Comparison of ENCODE assay signal across 9 cellular contexts in the genomic region with DNA sequence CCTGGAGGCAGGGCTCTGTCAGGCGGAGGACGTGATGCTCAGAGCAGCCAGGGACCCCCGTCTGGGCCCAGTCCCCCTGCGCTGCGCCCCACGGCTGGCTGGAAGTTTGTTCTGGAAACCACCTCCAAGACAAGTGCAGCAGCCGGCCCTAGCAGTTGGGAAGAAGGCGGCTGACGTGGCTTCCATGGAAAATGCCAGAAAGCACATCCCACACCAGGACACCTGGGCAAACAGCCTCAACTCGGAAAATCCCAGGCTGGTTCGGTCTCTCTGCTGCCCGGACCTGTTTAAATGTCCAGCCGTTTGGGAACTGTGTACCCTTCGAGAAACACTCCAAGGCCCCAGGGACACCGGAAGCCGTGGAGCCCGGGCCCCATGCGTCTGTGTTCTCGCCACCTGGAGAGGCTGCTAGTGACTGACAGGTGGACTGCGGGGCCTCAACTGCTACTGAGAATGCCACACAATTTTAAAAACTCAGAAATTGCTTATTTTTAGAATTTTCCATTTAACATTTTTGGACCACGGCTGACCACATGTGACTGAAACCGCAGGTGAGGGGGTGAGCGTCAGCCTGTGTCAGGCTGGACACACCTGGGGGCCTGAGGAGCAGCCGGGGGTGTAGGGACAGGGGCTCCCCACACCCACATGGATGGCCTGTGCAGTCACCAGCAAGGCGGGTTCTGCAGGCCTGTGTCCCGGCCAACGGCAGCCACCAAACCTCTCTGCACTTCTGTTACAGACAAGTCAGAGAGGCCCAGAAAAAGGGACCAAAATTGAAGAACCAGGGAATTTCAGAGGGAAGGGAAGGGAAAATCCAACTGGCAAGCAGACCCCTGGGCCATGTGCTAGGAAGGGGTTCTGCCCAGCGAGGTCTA. TPM values are rescaled to one million over a fixed set of nuclear protein-coding genes. Genes with fewer than 3 reads are reported as not detected.
DNase-seq lines count a peak whose midpoint lies in the region; ATAC-seq, FAIRE-seq and TF ChIP-seq lines count a peak whose summit lies in the region.
"Had no signal": no experiment of that assay in that cellular context is flagged by ENCODE, and none has a peak within 500 bp of the region (broad histone marks: within the 10 kb centered on the region; RNA-seq: fewer than 3 reads in every experiment).

No MANE protein-coding gene starts in this region.

- H3K4me3 ChIP-seq in BLaER1 (no peak overlapping the region), fibroblast of pulmonary artery (replicated peaks; ENCODE audit: low read depth, low read length) (no peak overlapping the region), pancreas (no peak overlapping the region)

- H3K4me1 ChIP-seq in BLaER1 (peaks cover 86% of the 10 kb centered on the region), pancreas (peaks cover 0 to 5% (median 4%) of the 10 kb centered on the region in 3 donors)

- no peaks in the 10 kb centered on the region for H3K36me3 Mint-ChIP-seq in IgD-negative memory B cell

- no peak for FAIRE-seq in pancreas (lab: Jason Lieb, UNC)

- 53 to 59% methylated on average over 28 of the region's 28 CpGs for WGBS in pancreas, 2 donors

- H3K9me3 Mint-ChIP-seq in IgD-negative memory B cell, result no peaks in the 10 kb centered on the region
- H3K9me3 Mint-ChIP-seq: memory B cell had no signal

- peak overlapping the region; percentile 5; the same call in 1 of the 2 replicates for H3K27ac ChIP-seq in BLaER1
- peak overlapping the region; percentile 9 to 82 (median 50) for H3K27ac ChIP-seq in pancreas

- H3K36me3 ChIP-seq in BLaER1 (no peaks in the 10 kb centered on the region), pancreas (no peaks in the 10 kb centered on the region)

- intact Hi-C loops in pancreas (cut with DNase I), result no loop called here

- peaks cover 12 to 26% (median 26%) of the 10 kb centered on the region in 3 donors for H3K4me1 Mint-ChIP-seq in IgD-negative memory B cell

- peak; percentile 70 to 79 (median 76) for ATAC-seq in pancreas
- ATAC-seq in HG03280 (IDR thresholded peaks at IDR 0.05; ENCODE audit: unreplicated experiment), result no peak
- ATAC-seq in HG03442 (IDR thresholded peaks at IDR 0.05; ENCODE audit: unreplicated experiment), result no peak
- ATAC-seq in GM19395 (IDR thresholded peaks at IDR 0.05; ENCODE audit: unreplicated experiment), result no peak
- ATAC-seq in HG02763 (IDR thresholded peaks at IDR 0.05; ENCODE audit: unreplicated experiment), result no peak

- no peaks in the 10 kb centered on the region for H3K9me3 ChIP-seq in BLaER1
- no peaks in the 10 kb centered on the region for H3K9me3 ChIP-seq in pancreas

- peak; percentile 27 for DNase-seq in fibroblast of pulmonary artery (ENCODE audit: low read depth)
- DNase-seq in pancreas, result peak; percentile 58 to 73 (median 70)

- TF ChIP-seq CTCF in fibroblast of pulmonary artery (IDR thresholded peaks at IDR 0.05; ENCODE audit: low read length, missing control alignments), result no peak
- no peak for TF ChIP-seq CTCF in pancreas (IDR thresholded peaks at IDR 0.05)

- H3K27me3 ChIP-seq in BLaER1, result no peaks in the 10 kb centered on the region
- H3K27me3 ChIP-seq in pancreas, result no peaks in the 10 kb centered on the region

- no peak overlapping the region for H3K9ac ChIP-seq in BLaER1

- no peaks in the 10 kb centered on the region for H3K27me3 Mint-ChIP-seq in IgD-negative memory B cell
- H3K27me3 Mint-ChIP-seq: memory B cell had no signal

- H3K4me2 ChIP-seq in BLaER1, result peak overlapping the region; percentile 61

- H3K27ac Mint-ChIP-seq in IgD-negative memory B cell, result peak overlapping the region in 2 of 3 donors; percentile 48 to 52

- peak overlapping the region in 1 of 4 donors; percentile 48 for H3K4me3 Mint-ChIP-seq in IgD-negative memory B cell

- peaks cover 86% of the 10 kb centered on the region for H4K20me1 ChIP-seq in BLaER1

RNA-seq across cellular contexts. Expression of a gene that starts 31.7 kb away (rescaled TPM):
- polyA plus RNA-seq in IgD-negative memory B cell (52.8 TPM), pancreas (1 to 10 TPM; 5.7 to 6.5 TPM)
- total RNA-seq in pancreas, result 10 to 100 TPM in 3 of 6 donors, 1 to 10 TPM in 3; 7.1 to 11.2 (median 10.1) TPM

Comparison
In these comparisons a context has a peak if more than half of its experiments do, and no peak if none do; other contexts are left out.
1. ATAC-seq: peak in pancreas (4 of 4); none in HG03280 (single experiment), HG03442 (single experiment), GM19395 (single experiment) and HG02763 (single experiment).